In genomic region chr21:19850157-19850556, GRCh38 we compare ENCODE assay signal across 27 cellular contexts.
"Had no signal": no experiment of that assay in that cellular context is flagged by ENCODE, and none has a peak within 500 bp of the region (broad histone marks: within the 10 kb centered on the region; RNA-seq: fewer than 3 reads in every experiment).

No MANE protein-coding gene starts in this region.

- DNase-seq: activated B cell treated with CpG ODN at 0.5 μM for 24 hours; activated CD4-positive, alpha-beta memory T cell treated with anti-CD3 and anti-CD28 coated beads for 36 hours; activated CD4-positive, alpha-beta T cell treated with anti-CD3 and anti-CD28 coated beads for 4 hours; activated CD4-positive, alpha-beta T cell treated with anti-CD3 and anti-CD28 coated beads, Interleukin-2, amount 10 ng/mL, durations not matched to agents 24 days and 14 days; activated CD4-positive, alpha-beta T cell treated with anti-CD3 and anti-CD28 coated beads, Interleukin-2, amount 50 U/mL, for 1 hour; activated CD4-positive, alpha-beta T cell treated with anti-CD3 and anti-CD28 coated beads, Interleukin-2, amount 50 U/mL, for 4 hours; activated CD4-positive, CD25-positive, alpha-beta regulatory T cell treated with anti-CD3 and anti-CD28 coated beads, Interleukin-2, amount 50 U/mL, for 72 hours; activated CD8-positive, alpha-beta memory T cell treated with anti-CD3 and anti-CD28 coated beads, Interleukin-2, amount 50 U/mL, for 4 hours; activated CD8-positive, alpha-beta T cell treated with anti-CD3 and anti-CD28 coated beads for 36 hours; activated effector memory CD4-positive, alpha-beta T cell treated with anti-CD3 and anti-CD28 coated beads, Interleukin-2, amount 50 U/mL, for 16 hours; activated gamma-delta T cell treated with Interleukin-2 at 50 U/mL for 16 hours; activated naive CD4-positive, alpha-beta T cell; activated naive CD4-positive, alpha-beta T cell treated with anti-CD3 and anti-CD28 coated beads for 36 hours; activated naive CD4-positive, alpha-beta T cell treated with anti-CD3 and anti-CD28 coated beads, Interleukin-2, amount 50 U/mL, for 16 hours; activated naive CD8-positive, alpha-beta T cell treated with anti-CD3 and anti-CD28 coated beads for 36 hours; activated T-cell treated with anti-CD3 and anti-CD28 coated beads for 4 hours; activated T-cell treated with anti-CD3 and anti-CD28 coated beads, Interleukin-2, amount 50 U/mL, for 1 hour; activated T-cell treated with anti-CD3 and anti-CD28 coated beads, Interleukin-2, amount 50 U/mL, for 4 hours; activated T-cell treated with anti-CD3 and anti-CD28 coated beads, Interleukin-2, amount 50 U/mL, for 72 hours; adrenal gland; amniotic stem cell; aorta; body of pancreas; brain microvascular endothelial cell; central memory CD4-positive, alpha-beta T cell; T-helper 2 cell; T-helper 9 cell had no signal
